ENCODE assay signal across 8 cellular contexts in the genomic region with DNA sequence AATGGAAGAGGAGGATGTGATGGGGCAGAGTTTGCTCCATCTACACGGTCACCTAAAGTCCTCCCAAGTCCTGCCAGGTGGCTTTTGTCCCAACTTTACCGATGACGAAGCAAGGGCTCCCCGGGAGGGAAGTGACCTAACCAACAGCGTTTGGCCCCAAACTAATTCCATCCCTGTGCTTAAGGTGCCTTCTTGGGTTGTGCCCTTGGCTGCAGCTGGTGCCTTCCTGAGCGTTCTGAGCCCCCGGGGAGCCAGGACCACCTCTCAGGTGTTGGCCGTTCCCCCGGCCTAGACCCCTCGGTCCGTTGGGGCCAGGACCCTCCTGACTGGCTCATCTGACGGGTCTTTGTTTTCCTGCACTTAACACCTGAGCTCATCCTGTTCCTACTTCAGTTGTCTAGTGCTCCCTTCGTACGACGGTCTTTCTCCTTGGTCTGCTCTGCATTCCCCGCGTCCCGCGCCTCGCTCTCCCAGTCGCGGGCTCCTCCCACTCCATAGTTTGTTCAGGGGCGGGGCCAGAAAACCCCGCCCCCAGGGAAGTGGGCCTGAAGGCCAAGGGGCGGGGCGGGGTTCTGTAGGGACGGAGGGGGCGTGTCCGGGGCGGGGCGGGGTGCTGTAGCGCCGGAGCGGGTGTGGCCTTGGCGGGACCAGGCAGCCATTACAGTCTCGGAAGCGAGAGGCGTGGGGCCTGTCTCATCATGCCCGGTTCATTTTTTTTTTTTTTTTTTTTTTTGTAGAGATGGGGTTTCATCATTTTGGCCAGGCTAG. TPM values are rescaled to one million over a fixed set of nuclear protein-coding genes. Genes with fewer than 3 reads are reported as not detected.
DNase-seq lines count a peak whose midpoint lies in the region; ATAC-seq and TF ChIP-seq lines count a peak whose summit lies in the region.

No MANE protein-coding gene starts in this region.

- DNase-seq in GM10266 (ENCODE audit: extremely low spot score) (peak; percentile 98), NCI-H69 (lab: John Stamatoyannopoulos, UW) (peak; percentile 98), medulla oblongata (ENCODE audit: extremely low spot score) (peak; percentile 81)
- peak; percentile 96 for DNase-seq in activated CD8-positive, alpha-beta T cell treated with anti-CD3 and anti-CD28 coated beads, Interleukin-2, amount 10 ng/mL, durations not matched to agents 7 days and 5 days
- DNase-seq in stimulated activated CD8-positive, alpha-beta memory T cell treated with anti-CD3 and anti-CD28 coated beads, Interleukin-12 subunit alpha, Interleukin-12 subunit beta, amount 100 ng/mL, for 4 hours (ENCODE audit: low read depth) = peak; percentile 81

- TF ChIP-seq CTCF in GM10266 (IDR thresholded peaks at IDR 0.05; ENCODE audit: control insufficient read depth, insufficient read depth, low read depth, missing control alignments) = no peak

- H3K4me3 ChIP-seq in ectodermal cell (ENCODE audit: insufficient read depth, low read depth, low read length) = peak overlapping the region; percentile 49

- POLR2A ChIA-PET in activated CD8-positive, alpha-beta T cell treated with anti-CD3 and anti-CD28 coated beads, Interleukin-2, amount 10 ng/mL, durations not matched to agents 7 days and 5 days (lab: Charles Lee) = interaction anchor here (1.4 to 7.0 kb wide), 5 partner anchors 25 to 44 kb away, joined by 3 to 32 read pairs (median 4); no protein-coding TSS in a partner anchor

- CTCF ChIA-PET in activated CD8-positive, alpha-beta T cell treated with anti-CD3 and anti-CD28 coated beads, Interleukin-2, amount 10 ng/mL, durations not matched to agents 7 days and 5 days (lab: Charles Lee) = interaction anchor here (1.1 to 16.4 kb wide), 7 partner anchors 17 to 42 kb away, joined by 3 to 354 read pairs (median 8); partner anchors contain the start of gene ZNF213

- peaks cover 74% of the 10 kb centered on the region for H3K4me1 Mint-ChIP-seq in activated CD8-positive, alpha-beta T cell treated with anti-CD3 and anti-CD28 coated beads, Interleukin-2, amount 10 ng/mL, durations not matched to agents 7 days and 5 days (ENCODE audit: low read depth)

- peak overlapping the region; percentile 71 for H3K27ac Mint-ChIP-seq in activated CD8-positive, alpha-beta T cell treated with anti-CD3 and anti-CD28 coated beads, Interleukin-2, amount 10 ng/mL, durations not matched to agents 7 days and 5 days

- no peaks in the 10 kb centered on the region for H3K36me3 ChIP-seq in ectodermal cell (ENCODE audit: control insufficient read depth, insufficient read depth, low read length)

- H3K4me3 Mint-ChIP-seq in activated CD8-positive, alpha-beta T cell treated with anti-CD3 and anti-CD28 coated beads, Interleukin-2, amount 10 ng/mL, durations not matched to agents 7 days and 5 days = peak overlapping the region; percentile 69

- H3K27me3 Mint-ChIP-seq in activated CD8-positive, alpha-beta T cell treated with anti-CD3 and anti-CD28 coated beads, Interleukin-2, amount 10 ng/mL, durations not matched to agents 7 days and 5 days (ENCODE audit: low read depth) = peaks cover 2% of the 10 kb centered on the region

- no peaks in the 10 kb centered on the region for H3K9me3 Mint-ChIP-seq in activated CD8-positive, alpha-beta T cell treated with anti-CD3 and anti-CD28 coated beads, Interleukin-2, amount 10 ng/mL, durations not matched to agents 7 days and 5 days (ENCODE audit: insufficient read depth)

- no peak overlapping the region for H3K27ac ChIP-seq in ectodermal cell (ENCODE audit: insufficient read depth, low read depth, low read length, poor library complexity, severe bottlenecking)

- peaks cover 37% of the 10 kb centered on the region for H3K4me1 ChIP-seq in ectodermal cell (ENCODE audit: control insufficient read depth, insufficient read depth, low read length)

- H3K36me3 Mint-ChIP-seq in activated CD8-positive, alpha-beta T cell treated with anti-CD3 and anti-CD28 coated beads, Interleukin-2, amount 10 ng/mL, durations not matched to agents 7 days and 5 days (ENCODE audit: low read depth) = no peaks in the 10 kb centered on the region

- ATAC-seq in HG03135 (IDR thresholded peaks at IDR 0.05; ENCODE audit: unreplicated experiment) = peak; percentile 50
- peak; percentile 85 for ATAC-seq in activated CD8-positive, alpha-beta T cell treated with anti-CD3 and anti-CD28 coated beads, Interleukin-2, amount 10 ng/mL, durations not matched to agents 7 days and 5 days
- no peak for ATAC-seq in GM19328 (IDR thresholded peaks at IDR 0.05; ENCODE audit: unreplicated experiment)

- WGBS in ectodermal cell, 2 experiments = 1 to 2% methylated on average over 39 of the region's 39 CpGs

- no peaks in the 10 kb centered on the region for H3K9me3 ChIP-seq in ectodermal cell (ENCODE audit: control insufficient read depth, low read length)

- H3K27me3 ChIP-seq in ectodermal cell (ENCODE audit: control insufficient read depth, insufficient read depth, low read length, poor library complexity, severe bottlenecking) = peaks cover 20% of the 10 kb centered on the region

RNA-seq across cellular contexts. Expression of gene ZSCAN10, which starts 0.8 kb away (rescaled TPM):
- total RNA-seq in activated CD8-positive, alpha-beta T cell treated with anti-CD3 and anti-CD28 coated beads, Interleukin-2, amount 10 ng/mL, durations not matched to agents 7 days and 5 days = under 1 TPM; 0.23 to 0.26 TPM
- polyA plus RNA-seq in ectodermal cell (2013, experiment 1 of 4) = 8.9 TPM
- 8.2 TPM for polyA plus RNA-seq in ectodermal cell (2013, experiment 2 of 4)
- polyA plus RNA-seq in ectodermal cell (2013, experiment 3 of 4) = 9.5 TPM
- polyA plus RNA-seq in ectodermal cell (2013, experiment 4 of 4) = 10.3 TPM

RNA-seq across cellular contexts. Expression of gene ZNF205, which starts 12.5 kb away (rescaled TPM):
- not detected for total RNA-seq in activated CD8-positive, alpha-beta T cell treated with anti-CD3 and anti-CD28 coated beads, Interleukin-2, amount 10 ng/mL, durations not matched to agents 7 days and 5 days
- polyA plus RNA-seq in ectodermal cell (2013, experiment 1 of 4) = 19.7 TPM
- polyA plus RNA-seq in ectodermal cell (2013, experiment 2 of 4) = 19.5 TPM
- 16.9 TPM for polyA plus RNA-seq in ectodermal cell (2013, experiment 3 of 4)
- polyA plus RNA-seq in ectodermal cell (2013, experiment 4 of 4) = 17.8 TPM

RNA-seq across cellular contexts. Expression of gene IL32, which starts 34.5 kb away (rescaled TPM):
- 1,000 to 10,000 TPM; 1,836 to 1,884 TPM for total RNA-seq in activated CD8-positive, alpha-beta T cell treated with anti-CD3 and anti-CD28 coated beads, Interleukin-2, amount 10 ng/mL, durations not matched to agents 7 days and 5 days
- polyA plus RNA-seq in ectodermal cell (2013, experiment 1 of 4) = 2.7 TPM
- 2.3 TPM for polyA plus RNA-seq in ectodermal cell (2013, experiment 2 of 4)
- polyA plus RNA-seq in ectodermal cell (2013, experiment 3 of 4) = 2.5 TPM
- 2.8 TPM for polyA plus RNA-seq in ectodermal cell (2013, experiment 4 of 4)

RNA-seq across cellular contexts. Expression of gene ZNF213, which starts 34.9 kb away (rescaled TPM):
- 10 to 100 TPM; 10.8 to 12.1 TPM for total RNA-seq in activated CD8-positive, alpha-beta T cell treated with anti-CD3 and anti-CD28 coated beads, Interleukin-2, amount 10 ng/mL, durations not matched to agents 7 days and 5 days
- polyA plus RNA-seq in ectodermal cell (2013, experiment 1 of 4) = 9.6 TPM
- 8.5 TPM for polyA plus RNA-seq in ectodermal cell (2013, experiment 2 of 4)
- polyA plus RNA-seq in ectodermal cell (2013, experiment 3 of 4) = 8.9 TPM
- 9.2 TPM for polyA plus RNA-seq in ectodermal cell (2013, experiment 4 of 4)

RNA-seq across cellular contexts. Expression of gene MMP25, which starts 53.6 kb away (rescaled TPM):
- 10 to 100 TPM; 58.0 to 66.1 TPM for total RNA-seq in activated CD8-positive, alpha-beta T cell treated with anti-CD3 and anti-CD28 coated beads, Interleukin-2, amount 10 ng/mL, durations not matched to agents 7 days and 5 days
- polyA plus RNA-seq in ectodermal cell (2013, experiment 1 of 4) = 1.3 TPM
- polyA plus RNA-seq in ectodermal cell (2013, experiment 2 of 4) = 1.0 TPM
- 0.96 TPM for polyA plus RNA-seq in ectodermal cell (2013, experiment 3 of 4)
- 1.2 TPM for polyA plus RNA-seq in ectodermal cell (2013, experiment 4 of 4)
